14 cellular contexts compared by ENCODE assay signal in the genomic region with DNA sequence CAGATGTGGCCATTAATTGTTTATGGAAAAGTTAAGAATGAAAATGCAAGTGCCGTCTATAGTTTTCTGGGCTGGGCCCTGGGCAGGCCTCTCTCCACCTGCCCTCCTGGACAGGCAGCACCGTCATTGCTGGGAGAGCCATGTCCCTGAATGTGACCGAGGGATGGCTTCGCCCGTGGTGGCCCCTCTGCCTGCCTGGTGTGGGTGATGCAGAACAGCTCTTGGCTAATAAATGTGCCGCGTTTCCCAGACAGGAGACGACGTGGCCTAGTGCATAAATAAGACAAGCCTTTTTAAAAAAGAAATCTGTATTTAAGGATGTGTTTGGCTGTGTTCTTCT.
"Had no signal": no experiment of that assay in that cellular context is flagged by ENCODE, and none has a peak within 500 bp of the region (broad histone marks: within the 10 kb centered on the region; RNA-seq: fewer than 3 reads in every experiment).

No MANE protein-coding gene starts in this region.

- H3K9me3 ChIP-seq: left lung, pancreas had no signal

- H3K9me3 Mint-ChIP-seq: activated CD4-positive, alpha-beta memory T cell treated with anti-CD3 and anti-CD28 coated beads for 36 hours; memory B cell; stimulated activated memory B cell treated with anti-CD40 and anti-IgM and Interleukin-4, amounts not matched to agents 10 μg/mL and 1 μg/mL and 100 μg/mL, for 72 hours; T-cell had no signal

- H3K4me3 ChIP-seq: left lung, pancreas, SK-N-MC, tibial nerve had no signal

- H3K27ac ChIP-seq: left lung, pancreas, SK-N-MC, tibial nerve had no signal

- H3K27ac Mint-ChIP-seq: activated CD4-positive, alpha-beta memory T cell treated with anti-CD3 and anti-CD28 coated beads for 36 hours; stimulated activated memory B cell treated with anti-CD40 and anti-IgM and Interleukin-4, amounts not matched to agents 10 μg/mL and 1 μg/mL and 100 μg/mL, for 72 hours; T-cell had no signal

- H3K27me3 Mint-ChIP-seq: activated CD4-positive, alpha-beta memory T cell treated with anti-CD3 and anti-CD28 coated beads for 36 hours; memory B cell; naive thymus-derived CD8-positive, alpha-beta T cell; stimulated activated memory B cell treated with anti-CD40 and anti-IgM and Interleukin-4, amounts not matched to agents 10 μg/mL and 1 μg/mL and 100 μg/mL, for 72 hours; T-cell had no signal

- ATAC-seq: esophagus mucosa; naive thymus-derived CD8-positive, alpha-beta T cell; stimulated activated memory B cell treated with anti-CD40 and anti-IgM and Interleukin-4, amounts not matched to agents 10 μg/mL and 1 μg/mL and 100 μg/mL, for 72 hours; T-cell had no signal

- H3K4me1 Mint-ChIP-seq: T-cell had no signal

- DNase-seq: activated CD4-positive, alpha-beta memory T cell treated with anti-CD3 and anti-CD28 coated beads for 36 hours; activated CD8-positive, alpha-beta memory T cell treated with anti-CD3 and anti-CD28 coated beads, Interleukin-2, amount 50 U/mL, for 4 hours; activated naive CD4-positive, alpha-beta T cell treated with Interleukin-2 at 50 U/mL for 16 hours; stimulated activated CD4-positive, alpha-beta T cell treated with anti-CD3 and anti-CD28 coated beads, Interleukin-2, amount 100 ng/mL, for 48 hours; T-helper 9 cell had no signal

- H3K4me1 ChIP-seq: pancreas, tibial nerve had no signal

- H3K27me3 ChIP-seq: left lung, pancreas, tibial nerve had no signal

- H3K4me3 Mint-ChIP-seq: activated CD4-positive, alpha-beta memory T cell treated with anti-CD3 and anti-CD28 coated beads for 36 hours; memory B cell; naive thymus-derived CD8-positive, alpha-beta T cell; stimulated activated memory B cell treated with anti-CD40 and anti-IgM and Interleukin-4, amounts not matched to agents 10 μg/mL and 1 μg/mL and 100 μg/mL, for 72 hours; T-cell had no signal
